Comparison of ENCODE assay signal across 9 cellular contexts in the genomic region with DNA sequence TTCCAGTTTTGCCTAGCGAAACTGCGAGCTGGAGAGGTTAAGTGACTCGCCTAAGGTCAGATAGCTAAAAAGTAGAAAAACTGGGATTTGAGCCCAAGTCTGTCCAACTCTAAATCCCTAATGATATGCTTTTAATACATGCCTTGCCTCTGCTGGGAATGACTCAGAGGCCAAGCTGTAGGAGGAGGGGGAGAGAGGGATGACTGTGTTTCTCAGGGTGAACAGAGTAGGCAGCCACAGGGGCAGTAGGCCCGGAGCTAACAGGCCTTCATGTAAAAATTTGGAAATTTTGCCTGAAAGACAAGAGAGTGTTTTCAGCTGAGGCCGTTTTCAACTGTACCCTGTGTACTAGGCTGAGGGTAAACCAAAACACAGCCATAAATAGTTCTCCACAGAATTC.
A peak's percentile ranks its signal among the peaks of the same experiment; 100 is the strongest.
DNase-seq lines count a peak whose midpoint lies in the region; ATAC-seq and TF ChIP-seq lines count a peak whose summit lies in the region.
"Had no signal": no experiment of that assay in that cellular context is flagged by ENCODE, and none has a peak within 500 bp of the region (broad histone marks: within the 10 kb centered on the region; RNA-seq: fewer than 3 reads in every experiment).

No MANE protein-coding gene starts in this region.

- TF ChIP-seq CTCF in omental fat pad (IDR thresholded peaks at IDR 0.05), result no peak

- ATAC-seq in omental fat pad (ENCODE audit: low FRiP score) (peak; percentile 94), GM18907 (IDR thresholded peaks at IDR 0.05; ENCODE audit: unreplicated experiment) (no peak), HG02973 (IDR thresholded peaks at IDR 0.05; ENCODE audit: unreplicated experiment) (no peak)

- DNase-seq in AG08396 (ENCODE audit: low spot score) (peak; percentile 80), RPMI7951 (ENCODE audit: low read depth) (peak; percentile 95), fibroblast of peridontal ligament (ENCODE audit: extremely low read depth) (peak; percentile 96), omental fat pad (ENCODE audit: low spot score) (peak; percentile 72), 8988T (no peak), DMS79 (lab: John Stamatoyannopoulos, UW) (no peak)
- DNase-seq: activated naive CD8-positive, alpha-beta T cell treated with anti-CD3 and anti-CD28 coated beads for 36 hours had no signal

Comparison
In these comparisons a context has a peak if more than half of its experiments do, and no peak if none do; other contexts are left out.
1. DNase-seq: peak in AG08396 (single experiment), RPMI7951 (single experiment), fibroblast of peridontal ligament (single experiment) and omental fat pad (single experiment); none in 8988T (single experiment) and DMS79 (single experiment).